8 cellular contexts compared by ENCODE assay signal in genomic region chr16:4330277-4330882, GRCh38. TPM values are rescaled to one million over a fixed set of nuclear protein-coding genes. Genes with fewer than 3 reads are reported as not detected.
DNase-seq lines count a peak whose midpoint lies in the region; ATAC-seq, FAIRE-seq and TF ChIP-seq lines count a peak whose summit lies in the region.

No MANE protein-coding gene starts in this region.

- H3K4me2 ChIP-seq in OCI-LY1 (ENCODE audit: low read length): no peak overlapping the region

- peaks cover 12% of the 10 kb centered on the region; the same call in 1 of the 2 replicates for H3K27me3 ChIP-seq in OCI-LY1 (ENCODE audit: insufficient read depth, low read length)

- no peaks in the 10 kb centered on the region for H3K9me2 ChIP-seq in OCI-LY1 (ENCODE audit: low read depth, low read length)

- no peaks in the 10 kb centered on the region for H3K79me2 ChIP-seq in OCI-LY1 (ENCODE audit: insufficient read depth, low read length)

- H3K9me3 Mint-ChIP-seq in endothelial cell (ENCODE audit: unreplicated experiment): no peaks in the 10 kb centered on the region
- H3K9me3 Mint-ChIP-seq in stimulated activated effector memory CD8-positive, alpha-beta T cell treated with anti-CD3 and anti-CD28 coated beads, Interleukin-12 subunit alpha, Interleukin-12 subunit beta, amount 100 ng/mL, for 72 hours: no peaks in the 10 kb centered on the region

- no peak overlapping the region for H3K27ac Mint-ChIP-seq in endothelial cell (ENCODE audit: unreplicated experiment)
- H3K27ac Mint-ChIP-seq in stimulated activated effector memory CD8-positive, alpha-beta T cell treated with anti-CD3 and anti-CD28 coated beads, Interleukin-12 subunit alpha, Interleukin-12 subunit beta, amount 100 ng/mL, for 72 hours: no peak overlapping the region

- H3K4me3 ChIP-seq in OCI-LY1 (ENCODE audit: low read depth, low read length, poor library complexity, severe bottlenecking): no peak overlapping the region

- H4K20me1 ChIP-seq in OCI-LY1 (ENCODE audit: insufficient read depth, low read length): no peaks in the 10 kb centered on the region

- peak; percentile 92 for DNase-seq in AG20443 (ENCODE audit: low spot score)
- DNase-seq in GM19239 (ENCODE audit: insufficient read length, low spot score): peak; percentile 96
- peak; percentile 49 for DNase-seq in activated T-cell treated with anti-CD3 and anti-CD28 coated beads for 24 hours (ENCODE audit: low read depth)
- peak; percentile 92 for DNase-seq in endothelial cell (ENCODE audit: low spot score)
- DNase-seq in midbrain (lab: John Stamatoyannopoulos, UW): peak; percentile 79
- DNase-seq in stimulated activated effector memory CD8-positive, alpha-beta T cell treated with anti-CD3 and anti-CD28 coated beads, Interleukin-12 subunit alpha, Interleukin-12 subunit beta, amount 100 ng/mL, for 72 hours (ENCODE audit: low spot score in 2 of 2): peak; percentile 75 to 85

- H3K4me3 Mint-ChIP-seq in endothelial cell (ENCODE audit: unreplicated experiment): no peak overlapping the region
- no peak overlapping the region for H3K4me3 Mint-ChIP-seq in stimulated activated effector memory CD8-positive, alpha-beta T cell treated with anti-CD3 and anti-CD28 coated beads, Interleukin-12 subunit alpha, Interleukin-12 subunit beta, amount 100 ng/mL, for 72 hours

- peak; percentile 83 for FAIRE-seq in GM19239 (lab: Jason Lieb, UNC)

- peaks cover 3% of the 10 kb centered on the region for H3K4me1 Mint-ChIP-seq in endothelial cell (ENCODE audit: unreplicated experiment)
- no peaks in the 10 kb centered on the region for H3K4me1 Mint-ChIP-seq in stimulated activated effector memory CD8-positive, alpha-beta T cell treated with anti-CD3 and anti-CD28 coated beads, Interleukin-12 subunit alpha, Interleukin-12 subunit beta, amount 100 ng/mL, for 72 hours

- H3K27ac ChIP-seq in OCI-LY1 (ENCODE audit: low read depth, low read length, poor library complexity, severe bottlenecking): no peak overlapping the region

- no peaks in the 10 kb centered on the region for H3K9me3 ChIP-seq in OCI-LY1 (ENCODE audit: low read length)

- no peaks in the 10 kb centered on the region for H3F3A ChIP-seq in OCI-LY1 (ENCODE audit: insufficient read depth, low read length)

- ATAC-seq in stimulated activated effector memory CD8-positive, alpha-beta T cell treated with anti-CD3 and anti-CD28 coated beads, Interleukin-12 subunit alpha, Interleukin-12 subunit beta, amount 100 ng/mL, for 72 hours: peak; percentile 81
- ATAC-seq in HG03378 (IDR thresholded peaks at IDR 0.05; ENCODE audit: unreplicated experiment): no peak

- H3K36me3 Mint-ChIP-seq in endothelial cell (ENCODE audit: low read depth, unreplicated experiment): no peaks in the 10 kb centered on the region
- H3K36me3 Mint-ChIP-seq in stimulated activated effector memory CD8-positive, alpha-beta T cell treated with anti-CD3 and anti-CD28 coated beads, Interleukin-12 subunit alpha, Interleukin-12 subunit beta, amount 100 ng/mL, for 72 hours: no peaks in the 10 kb centered on the region

- no peak overlapping the region for H3K9ac ChIP-seq in OCI-LY1 (ENCODE audit: low read length)

- peaks cover 5% of the 10 kb centered on the region for H3K4me1 ChIP-seq in OCI-LY1 (ENCODE audit: insufficient read depth, low read length, severe bottlenecking)

- TF ChIP-seq CTCF in OCI-LY1 (IDR thresholded peaks at IDR 0.05; ENCODE audit: low read length) (peak; percentile 87), endothelial cell (IDR thresholded peaks at IDR 0.05; ENCODE audit: unreplicated experiment) (peak; percentile 94)

- H2AFZ ChIP-seq in OCI-LY1 (ENCODE audit: low read length): no peak overlapping the region

- H3K36me3 ChIP-seq in OCI-LY1 (ENCODE audit: insufficient read depth, low read length): no peaks in the 10 kb centered on the region

- H3K27me3 Mint-ChIP-seq in endothelial cell (ENCODE audit: unreplicated experiment): peaks cover 2% of the 10 kb centered on the region

RNA-seq across cellular contexts. Expression of gene GLIS2, which starts 14.5 kb away (rescaled TPM):
- 1.6 TPM for total RNA-seq in endothelial cell (ENCODE audit: unreplicated experiment)

RNA-seq across cellular contexts. Expression of gene PAM16, which starts 20.7 kb away (rescaled TPM):
- total RNA-seq in endothelial cell (ENCODE audit: unreplicated experiment): 29.5 TPM

RNA-seq across cellular contexts. Expression of gene VASN, which starts 41.3 kb away (rescaled TPM):
- 0.67 TPM for total RNA-seq in endothelial cell (ENCODE audit: unreplicated experiment)

RNA-seq across cellular contexts. Expression of gene TFAP4, which starts 57.6 kb away (rescaled TPM):
- 6.2 TPM for total RNA-seq in endothelial cell (ENCODE audit: unreplicated experiment)
